3 cellular contexts compared by ENCODE assay signal in the genomic region with DNA sequence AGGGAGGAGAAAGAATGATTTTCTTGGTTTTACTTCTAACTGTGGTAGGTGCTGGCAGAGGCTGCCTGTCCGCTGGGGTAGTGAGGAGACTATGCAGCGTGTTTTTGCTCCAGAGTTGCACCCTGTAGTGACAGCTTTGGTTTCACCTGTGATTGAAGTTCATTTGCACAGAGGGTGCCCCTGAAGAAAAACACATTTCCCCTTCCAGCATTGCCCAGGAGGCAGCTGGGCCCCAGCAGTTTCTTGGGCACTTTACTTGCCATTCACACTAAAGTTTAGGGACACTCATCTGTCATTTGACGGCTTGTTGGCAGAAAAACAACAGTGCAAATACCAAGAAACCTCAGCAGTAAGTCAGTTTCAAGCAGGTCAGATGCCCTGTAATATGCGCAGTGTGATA.
TF ChIP-seq lines count a peak whose summit lies in the region.

No MANE protein-coding gene starts in this region.

TF ChIP-seq in HEK293, 187 proteins besides CTCF, POLR2A, EP300 and RAD21:
- no peak for TF ChIP-seq ZNF175 (tag by site-specific recombination; IDR thresholded peaks at IDR 0.05)
- TF ChIP-seq ZIC2 (tag by site-specific recombination; IDR thresholded peaks at IDR 0.05) = peak; percentile 88
TF ChIP-seq in HEK293: peak in this region for 1.

TF ChIP-seq in H1, 55 proteins besides CTCF, POLR2A, EP300 and RAD21:
- no peak for TF ChIP-seq SUZ12 (IDR thresholded peaks at IDR 0.05; ENCODE audit: low read length)
- no peak for TF ChIP-seq TEAD4 (IDR thresholded peaks at IDR 0.05; ENCODE audit: low read depth, low read length)
- no peak for TF ChIP-seq POLR2AphosphoS5 (IDR thresholded peaks at IDR 0.05; ENCODE audit: low read depth, low read length)
- TF ChIP-seq SRF (IDR thresholded peaks at IDR 0.05; ENCODE audit: low read depth, low read length) = no peak
- no peak for TF ChIP-seq TBP (IDR thresholded peaks at IDR 0.05; ENCODE audit: low read depth, low read length)
- no peak for TF ChIP-seq ZNF274 (IDR thresholded peaks at IDR 0.05; ENCODE audit: borderline replicate concordance, extremely low read depth, low read length)
- TF ChIP-seq, protein P1, sequence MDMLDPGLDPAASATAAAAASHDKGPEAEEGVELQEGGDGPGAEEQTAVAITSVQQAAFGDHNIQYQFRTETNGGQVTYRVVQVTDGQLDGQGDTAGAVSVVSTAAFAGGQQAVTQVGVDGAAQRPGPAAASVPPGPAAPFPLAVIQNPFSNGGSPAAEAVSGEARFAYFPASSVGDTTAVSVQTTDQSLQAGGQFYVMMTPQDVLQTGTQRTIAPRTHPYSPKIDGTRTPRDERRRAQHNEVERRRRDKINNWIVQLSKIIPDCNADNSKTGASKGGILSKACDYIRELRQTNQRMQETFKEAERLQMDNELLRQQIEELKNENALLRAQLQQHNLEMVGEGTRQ (IDR thresholded peaks at IDR 0.05; ENCODE audit: low read length) = no peak
- no peak for TF ChIP-seq RBBP5 (IDR thresholded peaks at IDR 0.05; ENCODE audit: borderline replicate concordance, low read depth, low read length)
- no peak for TF ChIP-seq TCF12 (IDR thresholded peaks at IDR 0.05; ENCODE audit: low read depth, low read length)

TF ChIP-seq in neural cell, 6 proteins besides CTCF, POLR2A, EP300 and RAD21:
- TF ChIP-seq SMC3 (conservative IDR thresholded peaks at IDR 0.05; ENCODE audit: poor library complexity) = no peak
- no peak for TF ChIP-seq TAF1 (IDR thresholded peaks at IDR 0.05; ENCODE audit: low read depth)
- peak; percentile 23 for TF ChIP-seq POLR2AphosphoS5 (IDR thresholded peaks at IDR 0.05)
- TF ChIP-seq, protein P2, sequence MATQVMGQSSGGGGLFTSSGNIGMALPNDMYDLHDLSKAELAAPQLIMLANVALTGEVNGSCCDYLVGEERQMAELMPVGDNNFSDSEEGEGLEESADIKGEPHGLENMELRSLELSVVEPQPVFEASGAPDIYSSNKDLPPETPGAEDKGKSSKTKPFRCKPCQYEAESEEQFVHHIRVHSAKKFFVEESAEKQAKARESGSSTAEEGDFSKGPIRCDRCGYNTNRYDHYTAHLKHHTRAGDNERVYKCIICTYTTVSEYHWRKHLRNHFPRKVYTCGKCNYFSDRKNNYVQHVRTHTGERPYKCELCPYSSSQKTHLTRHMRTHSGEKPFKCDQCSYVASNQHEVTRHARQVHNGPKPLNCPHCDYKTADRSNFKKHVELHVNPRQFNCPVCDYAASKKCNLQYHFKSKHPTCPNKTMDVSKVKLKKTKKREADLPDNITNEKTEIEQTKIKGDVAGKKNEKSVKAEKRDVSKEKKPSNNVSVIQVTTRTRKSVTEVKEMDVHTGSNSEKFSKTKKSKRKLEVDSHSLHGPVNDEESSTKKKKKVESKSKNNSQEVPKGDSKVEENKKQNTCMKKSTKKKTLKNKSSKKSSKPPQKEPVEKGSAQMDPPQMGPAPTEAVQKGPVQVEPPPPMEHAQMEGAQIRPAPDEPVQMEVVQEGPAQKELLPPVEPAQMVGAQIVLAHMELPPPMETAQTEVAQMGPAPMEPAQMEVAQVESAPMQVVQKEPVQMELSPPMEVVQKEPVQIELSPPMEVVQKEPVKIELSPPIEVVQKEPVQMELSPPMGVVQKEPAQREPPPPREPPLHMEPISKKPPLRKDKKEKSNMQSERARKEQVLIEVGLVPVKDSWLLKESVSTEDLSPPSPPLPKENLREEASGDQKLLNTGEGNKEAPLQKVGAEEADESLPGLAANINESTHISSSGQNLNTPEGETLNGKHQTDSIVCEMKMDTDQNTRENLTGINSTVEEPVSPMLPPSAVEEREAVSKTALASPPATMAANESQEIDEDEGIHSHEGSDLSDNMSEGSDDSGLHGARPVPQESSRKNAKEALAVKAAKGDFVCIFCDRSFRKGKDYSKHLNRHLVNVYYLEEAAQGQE (IDR thresholded peaks at IDR 0.05; ENCODE audit: borderline replicate concordance) = no peak
TF ChIP-seq in neural cell: peak in this region for 1.
